In the genomic region with DNA sequence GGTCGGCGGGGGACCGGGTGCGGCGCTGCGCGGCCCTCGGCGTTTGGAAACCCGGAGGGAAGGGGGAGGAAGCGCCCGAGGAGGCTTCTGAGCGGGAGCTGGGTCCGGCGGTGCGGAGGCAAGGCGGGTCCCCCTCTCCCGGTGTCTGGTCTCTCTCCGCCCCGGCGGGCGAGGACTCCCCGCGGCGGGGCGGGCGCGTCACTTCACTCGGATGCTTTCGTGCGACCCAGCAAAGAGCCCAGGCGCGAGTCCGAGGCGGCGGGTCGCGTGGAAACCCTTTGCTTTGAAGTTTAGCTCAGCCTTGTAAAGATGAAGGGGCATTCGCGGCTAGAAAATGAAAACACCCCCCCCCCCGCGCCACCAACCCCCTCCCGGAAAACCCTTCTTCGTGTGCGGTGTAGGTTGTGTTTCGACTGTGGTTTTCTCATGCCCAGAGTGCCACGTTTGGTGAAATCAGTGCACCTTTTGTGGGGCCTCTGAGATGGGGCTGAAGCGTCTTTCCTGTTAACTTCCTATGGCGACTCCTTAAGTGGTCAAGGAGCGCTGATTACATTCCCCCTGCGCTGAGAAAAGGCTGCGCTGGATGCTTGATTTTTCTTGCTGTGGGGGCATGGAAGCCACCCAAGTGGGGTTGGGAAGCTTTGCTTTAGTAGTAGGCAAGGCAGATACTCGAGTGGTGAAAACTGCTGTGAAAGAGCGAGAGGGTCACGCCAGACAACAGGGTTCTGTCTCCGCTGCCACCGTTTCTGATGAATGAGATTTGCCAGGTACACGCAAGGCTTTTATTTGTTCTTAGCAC, we compare ENCODE assay signal across 1 cellular context.
TF ChIP-seq lines count a peak whose summit lies in the region.

No MANE protein-coding gene starts in this region.

TF ChIP-seq in H1, 55 proteins besides CTCF, POLR2A, EP300 and RAD21 (continued from another document):
- TF ChIP-seq ASH2L (IDR thresholded peaks at IDR 0.05; ENCODE audit: low read length): peak; percentile 47
- TF ChIP-seq CREB1 (IDR thresholded peaks at IDR 0.05): 0 out of 2 replicates have a peak, but pooled peaks have one; percentile 30
